9 cellular contexts compared by ENCODE assay signal in genomic region chr1:162276493-162276892, GRCh38.
DNase-seq lines count a peak whose midpoint lies in the region; ATAC-seq and TF ChIP-seq lines count a peak whose summit lies in the region.
"Had no signal": no experiment of that assay in that cellular context is flagged by ENCODE, and none has a peak within 500 bp of the region (broad histone marks: within the 10 kb centered on the region; RNA-seq: fewer than 3 reads in every experiment).

No MANE protein-coding gene starts in this region.

- H3K9me3 Mint-ChIP-seq in progenitor cell of endocrine pancreas (ENCODE audit: low read depth), result no peaks in the 10 kb centered on the region
- no peaks in the 10 kb centered on the region for H3K9me3 Mint-ChIP-seq in activated T-cell treated with anti-CD3 and anti-CD28 coated beads, Interleukin-2, amount 50 U/mL, for 4 hours
- H3K9me3 Mint-ChIP-seq: activated naive CD4-positive, alpha-beta T cell treated with anti-CD3 and anti-CD28 coated beads, Interleukin-2, amount 50 U/mL, for 24 hours had no signal

- H3K4me1 ChIP-seq in left ventricle myocardium inferior, result peaks cover 10% of the 10 kb centered on the region

- H3K4me3 ChIP-seq in left ventricle myocardium inferior, result no peak overlapping the region

- no peaks in the 10 kb centered on the region for H3K9me3 ChIP-seq in left ventricle myocardium inferior (replicated peaks)

- no peak overlapping the region for H3K27ac Mint-ChIP-seq in progenitor cell of endocrine pancreas
- H3K27ac Mint-ChIP-seq: activated naive CD4-positive, alpha-beta T cell treated with anti-CD3 and anti-CD28 coated beads, Interleukin-2, amount 50 U/mL, for 24 hours had no signal

- ATAC-seq in GM21526 (IDR thresholded peaks at IDR 0.05; ENCODE audit: low FRiP score, unreplicated experiment), result no peak
- no peak for ATAC-seq in activated T-cell treated with anti-CD3 and anti-CD28 coated beads, Interleukin-2, amount 50 U/mL, for 4 hours

- no peaks in the 10 kb centered on the region for H3K27me3 ChIP-seq in left ventricle myocardium inferior (ENCODE audit: low read depth)

- H3K27me3 Mint-ChIP-seq in progenitor cell of endocrine pancreas, result no peaks in the 10 kb centered on the region
- peaks cover 16% of the 10 kb centered on the region for H3K27me3 Mint-ChIP-seq in activated T-cell treated with anti-CD3 and anti-CD28 coated beads, Interleukin-2, amount 50 U/mL, for 4 hours (ENCODE audit: low read depth)

- H3K27ac ChIP-seq in left ventricle myocardium inferior (replicated peaks), result no peak overlapping the region

- no peak for DNase-seq in left ventricle myocardium inferior
- DNase-seq in cardiac septum (ENCODE audit: low spot score), result no peak
- peak; percentile 35 for DNase-seq in NCI-H82 treated with DMSO at 0.1 percent for 48 hours (lab: John Stamatoyannopoulos, UW; ENCODE audit: unreplicated experiment)
- peak; percentile 67 for DNase-seq in dermis blood vessel endothelial cell
- DNase-seq in progenitor cell of endocrine pancreas (ENCODE audit: low spot score, unreplicated experiment), result no peak
- DNase-seq in middle frontal gyrus (ENCODE audit: extremely low spot score, low spot score), result no peak
- no peak for DNase-seq in activated T-cell treated with anti-CD3 and anti-CD28 coated beads, Interleukin-2, amount 50 U/mL, for 4 hours

- H3K36me3 Mint-ChIP-seq in progenitor cell of endocrine pancreas (ENCODE audit: insufficient read depth), result no peaks in the 10 kb centered on the region
- no peaks in the 10 kb centered on the region for H3K36me3 Mint-ChIP-seq in activated T-cell treated with anti-CD3 and anti-CD28 coated beads, Interleukin-2, amount 50 U/mL, for 4 hours (ENCODE audit: insufficient read depth)
- H3K36me3 Mint-ChIP-seq: activated naive CD4-positive, alpha-beta T cell treated with anti-CD3 and anti-CD28 coated beads, Interleukin-2, amount 50 U/mL, for 24 hours had no signal

- H3K4me1 Mint-ChIP-seq in progenitor cell of endocrine pancreas (ENCODE audit: low read depth), result no peaks in the 10 kb centered on the region
- no peaks in the 10 kb centered on the region for H3K4me1 Mint-ChIP-seq in activated T-cell treated with anti-CD3 and anti-CD28 coated beads, Interleukin-2, amount 50 U/mL, for 4 hours (ENCODE audit: low read depth)
- H3K4me1 Mint-ChIP-seq: activated naive CD4-positive, alpha-beta T cell treated with anti-CD3 and anti-CD28 coated beads, Interleukin-2, amount 50 U/mL, for 24 hours had no signal

- TF ChIP-seq CTCF in left ventricle myocardium inferior (IDR thresholded peaks at IDR 0.05; ENCODE audit: borderline replicate concordance) (peak; percentile 51), progenitor cell of endocrine pancreas (IDR thresholded peaks at IDR 0.05; ENCODE audit: unreplicated experiment) (peak; percentile 36)

- intact Hi-C loops in left ventricle myocardium inferior (cut with micrococcal nuclease) (loop anchor here (5.0 kb wide), 1 partner anchor 219 kb away; no protein-coding TSS in a partner anchor), cardiac septum (cut with DNase I) (loop anchor here (1.0 to 5.0 kb wide), 2 partner anchors 116 to 220 kb away; no protein-coding TSS in a partner anchor)

- no peak overlapping the region for H3K4me3 Mint-ChIP-seq in progenitor cell of endocrine pancreas (ENCODE audit: low read depth)
- H3K4me3 Mint-ChIP-seq in activated T-cell treated with anti-CD3 and anti-CD28 coated beads, Interleukin-2, amount 50 U/mL, for 4 hours, result no peak overlapping the region
- H3K4me3 Mint-ChIP-seq: activated naive CD4-positive, alpha-beta T cell treated with anti-CD3 and anti-CD28 coated beads, Interleukin-2, amount 50 U/mL, for 24 hours had no signal

- H3K36me3 ChIP-seq in left ventricle myocardium inferior, result no peaks in the 10 kb centered on the region

Comparison
In these comparisons a context has a peak if more than half of its experiments do, and no peak if none do; other contexts are left out.
1. DNase-seq: peak in NCI-H82 treated with DMSO at 0.1 percent for 48 hours (single experiment) and dermis blood vessel endothelial cell (single experiment); none in left ventricle myocardium inferior (single experiment), cardiac septum (single experiment), progenitor cell of endocrine pancreas (single experiment), middle frontal gyrus (single experiment) and activated T-cell treated with anti-CD3 and anti-CD28 coated beads, Interleukin-2, amount 50 U/mL, for 4 hours (single experiment).